8 cellular contexts compared by ENCODE assay signal in the genomic region with DNA sequence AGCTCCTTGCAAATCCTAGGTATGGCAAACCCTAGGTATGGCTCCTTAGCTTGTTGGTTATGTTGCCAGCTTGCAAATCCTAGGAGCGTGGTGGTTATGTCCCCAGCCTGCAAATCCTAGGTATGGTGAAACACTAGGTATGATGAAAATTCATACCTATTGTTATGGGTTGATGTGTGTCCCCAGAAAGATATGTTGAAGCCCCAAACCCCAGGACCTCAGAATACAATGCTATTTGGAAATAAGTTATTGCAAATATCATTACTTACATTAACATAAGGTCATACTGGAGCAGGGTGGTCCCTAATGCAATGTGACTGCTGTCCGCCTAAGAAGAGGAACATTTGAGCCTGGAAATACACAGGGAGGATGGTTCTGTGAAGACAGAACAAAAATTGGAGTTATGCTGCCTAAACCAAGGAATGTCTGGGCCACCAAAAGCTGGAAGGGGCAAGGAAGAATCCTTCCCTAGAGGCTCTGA.
"Had no signal": no experiment of that assay in that cellular context is flagged by ENCODE, and none has a peak within 500 bp of the region (broad histone marks: within the 10 kb centered on the region; RNA-seq: fewer than 3 reads in every experiment).

No MANE protein-coding gene starts in this region.

- H3K27ac ChIP-seq: GM23248 had no signal

- H3K9me3 ChIP-seq: HAP-1 had no signal

- H3K27ac Mint-ChIP-seq: HFFc6 had no signal

- ATAC-seq: HCT116, K562 had no signal

- DNase-seq: GM23248, GOT3, H7, HFFc6, IMR-90 had no signal

- H3K36me3 ChIP-seq: HAP-1 had no signal

- H3K4me3 Mint-ChIP-seq: HFFc6 had no signal

- H3K4me3 ChIP-seq: GM23248, HAP-1, K562 had no signal
